28 cellular contexts compared by ENCODE assay signal in the genomic region with DNA sequence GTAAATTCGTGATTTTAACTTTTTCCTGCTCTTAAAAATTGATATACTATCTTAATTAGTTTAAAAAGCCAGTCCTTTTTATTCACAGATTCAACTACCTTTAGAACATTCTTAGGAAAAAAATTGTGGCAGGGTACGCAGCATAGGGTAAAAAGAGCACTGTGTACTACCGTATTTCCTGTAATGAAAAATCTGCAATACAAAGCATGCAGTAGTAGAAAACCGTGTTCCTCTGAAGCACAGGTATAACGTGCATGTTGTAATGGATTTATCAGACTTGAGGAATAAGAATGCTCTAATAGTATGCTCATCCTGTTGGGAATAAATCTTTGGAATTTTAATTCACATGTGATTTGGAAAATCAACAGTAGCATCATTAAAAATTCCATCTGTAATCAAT.
"Had no signal": no experiment of that assay in that cellular context is flagged by ENCODE, and none has a peak within 500 bp of the region (broad histone marks: within the 10 kb centered on the region; RNA-seq: fewer than 3 reads in every experiment).

No MANE protein-coding gene starts in this region.

- ATAC-seq: effector memory CD8-positive, alpha-beta T cell; esophagus mucosa; foreskin keratinocyte; gastrocnemius medialis; gastroesophageal sphincter; heart left ventricle; heart right ventricle had no signal

- DNase-seq: colonic mucosa; cortex of kidney; dermis blood vessel endothelial cell; dorsolateral prefrontal cortex; effector CD4-positive, alpha-beta T cell; effector CD8-positive, alpha-beta T cell; effector memory CD4-positive, alpha-beta T cell; effector memory CD8-positive, alpha-beta T cell; endodermal cell; erythroblast; esophagus squamous epithelium; foreskin fibroblast; foreskin keratinocyte; foreskin melanocyte; gastrocnemius medialis; glutamatergic neuron; head of caudate nucleus; heart left ventricle; heart right ventricle had no signal

- H3K36me3 ChIP-seq: colonic mucosa, esophagus muscularis mucosa, esophagus squamous epithelium, gastrocnemius medialis, gastroesophageal sphincter, heart left ventricle, heart right ventricle had no signal

- H3K27me3 ChIP-seq: colonic mucosa, dorsolateral prefrontal cortex, esophagus muscularis mucosa, gastrocnemius medialis, gastroesophageal sphincter had no signal

- H3K4me3 ChIP-seq: colonic mucosa, coronary artery, dorsolateral prefrontal cortex, esophagus muscularis mucosa, esophagus squamous epithelium, gastrocnemius medialis, gastroesophageal sphincter, heart left ventricle, heart right ventricle had no signal

- H3K9me3 ChIP-seq: colonic mucosa, esophagus muscularis mucosa, esophagus squamous epithelium, gastrocnemius medialis, gastroesophageal sphincter, heart left ventricle, heart right ventricle had no signal

- H3K27ac ChIP-seq: colonic mucosa, coronary artery, dorsolateral prefrontal cortex, epithelial cell of prostate, esophagus muscularis mucosa, esophagus squamous epithelium, foreskin keratinocyte, gastrocnemius medialis, gastroesophageal sphincter, heart left ventricle, heart right ventricle had no signal

- H3K4me1 ChIP-seq: colonic mucosa, esophagus muscularis mucosa, esophagus squamous epithelium, foreskin keratinocyte, gastrocnemius medialis, gastroesophageal sphincter, heart right ventricle had no signal

- FAIRE-seq: colon, endometrium, endothelial cell of umbilical vein, frontal cortex had no signal
